Comparison of ENCODE assay signal across 8 cellular contexts in genomic region chr6:10719386-10720228, GRCh38. TPM values are rescaled to one million over a fixed set of nuclear protein-coding genes. Genes with fewer than 3 reads are reported as not detected.
DNase-seq lines count a peak whose midpoint lies in the region; ATAC-seq, FAIRE-seq and TF ChIP-seq lines count a peak whose summit lies in the region.

No MANE protein-coding gene starts in this region.

- TF ChIP-seq EP300 in A549 (IDR thresholded peaks at IDR 0.05), result no peak

- no peak for ATAC-seq in A549
- ATAC-seq in GM18909 (IDR thresholded peaks at IDR 0.05; ENCODE audit: poor library complexity, unreplicated experiment), result no peak
- ATAC-seq in GM18505 (IDR thresholded peaks at IDR 0.05; ENCODE audit: unreplicated experiment), result no peak

- H3K4me1 ChIP-seq in A549, result peaks cover 17% of the 10 kb centered on the region

- TF ChIP-seq POLR2A in A549 (IDR thresholded peaks at IDR 0.05; ENCODE audit: low read length) (no peak), GM18505 (IDR thresholded peaks at IDR 0.05; ENCODE audit: borderline replicate concordance, extremely low read depth, insufficient read depth, insufficient read length) (no peak), H54 (IDR thresholded peaks at IDR 0.05; ENCODE audit: low read depth, low read length) (no peak)

- H3K27me3 Mint-ChIP-seq in activated T-helper 2 cell treated with anti-CD3 and anti-CD28 coated beads, Interferon-gamma antibody, Interleukin-2, Interleukin-4, amounts not matched to agents 10 μg/mL and 5 μg/mL and 100 μg/mL, durations not matched to agents 14 hours and 24 hours and 36 hours (ENCODE audit: low read depth), result no peaks in the 10 kb centered on the region

- FAIRE-seq in A549 (lab: Jason Lieb, UNC), result no peak
- no peak for FAIRE-seq in H54 (lab: Jason Lieb, UNC)

- CTCF ChIA-PET in A549 (lab: Yijun Ruan, JAX), result interaction anchor here (0.6 to 2.2 kb wide), 3 partner anchors 24 to 209 kb away, joined by 3 to 5 read pairs (median 4); no protein-coding TSS in a partner anchor

- TF ChIP-seq RAD21 in A549 (conservative IDR thresholded peaks at IDR 0.05 in 1 of 2, IDR thresholded peaks at IDR 0.05 in 1 of 2), result no peak

- no peak for TF ChIP-seq CTCF in A549 (IDR thresholded peaks at IDR 0.05)

- WGBS in A549 (ENCODE audit: missing lambda C conversion rate), result 94% methylated on average over 20 of the region's 25 CpGs

- no peak for DNase-seq in A549 (ENCODE audit: low read depth in 1 of 2, low spot score in 1 of 2)
- peak; percentile 3 for DNase-seq in KG1 (lab: John Stamatoyannopoulos, UW)
- DNase-seq in activated T-helper 2 cell treated with anti-CD3 and anti-CD28 coated beads, Interferon-gamma antibody, Interleukin-2, Interleukin-4, amounts not matched to agents 10 μg/mL and 5 μg/mL and 100 μg/mL, durations not matched to agents 14 hours and 24 hours and 36 hours (ENCODE audit: low spot score), result peak; percentile 56
- DNase-seq in hepatic stellate cell (ENCODE audit: low spot score), result peak; percentile 16
- peak; percentile 7 for DNase-seq in stimulated activated naive CD4-positive, alpha-beta T cell treated with Interleukin-2 at 50 U/mL for 16 hours (lab: John Stamatoyannopoulos, UW)
- DNase-seq in H54 (ENCODE audit: insufficient read length, low spot score), result no peak

- peaks cover 6% of the 10 kb centered on the region; the same call in 1 of the 3 replicates for H3K9me3 ChIP-seq in A549

- H3K4me2 ChIP-seq in A549, result no peak overlapping the region

- peaks cover 34% of the 10 kb centered on the region for H3K4me1 Mint-ChIP-seq in activated T-helper 2 cell treated with anti-CD3 and anti-CD28 coated beads, Interferon-gamma antibody, Interleukin-2, Interleukin-4, amounts not matched to agents 10 μg/mL and 5 μg/mL and 100 μg/mL, durations not matched to agents 14 hours and 24 hours and 36 hours (ENCODE audit: low read depth)

- H3K36me3 Mint-ChIP-seq in activated T-helper 2 cell treated with anti-CD3 and anti-CD28 coated beads, Interferon-gamma antibody, Interleukin-2, Interleukin-4, amounts not matched to agents 10 μg/mL and 5 μg/mL and 100 μg/mL, durations not matched to agents 14 hours and 24 hours and 36 hours (ENCODE audit: low read depth), result peaks cover 25% of the 10 kb centered on the region

- intact Hi-C loops in activated T-helper 2 cell treated with anti-CD3 and anti-CD28 coated beads, Interferon-gamma antibody, Interleukin-2, Interleukin-4, amounts not matched to agents 10 μg/mL and 5 μg/mL and 100 μg/mL, durations not matched to agents 14 hours and 24 hours and 36 hours (cut with micrococcal nuclease), result no loop called here

- POLR2A ChIA-PET in A549 (lab: Yijun Ruan, JAX), result interaction anchor here (1.7 kb wide), 1 partner anchor 25 kb away, joined by 4 read pairs; the partner anchor contains the start of genes C6orf52 and PAK1IP1

- H3K27ac ChIP-seq in A549, result no peak overlapping the region

- peak overlapping the region; percentile 88 for H3K27ac Mint-ChIP-seq in activated T-helper 2 cell treated with anti-CD3 and anti-CD28 coated beads, Interferon-gamma antibody, Interleukin-2, Interleukin-4, amounts not matched to agents 10 μg/mL and 5 μg/mL and 100 μg/mL, durations not matched to agents 14 hours and 24 hours and 36 hours

- H3K4me3 ChIP-seq in A549, result no peak overlapping the region

- H3K4me3 Mint-ChIP-seq in activated T-helper 2 cell treated with anti-CD3 and anti-CD28 coated beads, Interferon-gamma antibody, Interleukin-2, Interleukin-4, amounts not matched to agents 10 μg/mL and 5 μg/mL and 100 μg/mL, durations not matched to agents 14 hours and 24 hours and 36 hours (ENCODE audit: low read depth), result peak overlapping the region; percentile 87

- peaks cover 21% of the 10 kb centered on the region for H3K9me3 Mint-ChIP-seq in activated T-helper 2 cell treated with anti-CD3 and anti-CD28 coated beads, Interferon-gamma antibody, Interleukin-2, Interleukin-4, amounts not matched to agents 10 μg/mL and 5 μg/mL and 100 μg/mL, durations not matched to agents 14 hours and 24 hours and 36 hours

TF ChIP-seq in A549, 52 proteins besides CTCF, POLR2A, EP300 and RAD21:
- TF ChIP-seq MAFK (IDR thresholded peaks at IDR 0.05; ENCODE audit: partially characterized antibody) (peak; percentile 90), TP53 (CRISPR knock-in tag; IDR thresholded peaks at IDR 0.05) (no peak), KDM1A (IDR thresholded peaks at IDR 0.05; ENCODE audit: low read depth) (no peak)

RNA-seq across cellular contexts. Expression of gene TMEM14C, which starts 3.3 kb away (rescaled TPM):
- polyA plus RNA-seq in A549 (2011; rRNA removed) (173 and 230 TPM in 2 replicates), A549 (2017; fragmentation: RNase III; extraction: RNeasy Plus Mini Kit Qiagen cat#74134 plus additional on column Dnase treatment) (152 to 178 TPM (median 161 TPM) in 3 replicates)
- 185 and 217 TPM in 2 replicates for polyA plus RNA-seq in A549 (2012; cell fraction: cytosol; rRNA removed)
- 111 and 117 TPM in 2 replicates for polyA plus RNA-seq in A549 (2012; cell fraction: nucleus; rRNA removed)
- polyA minus RNA-seq in A549 (2011; rRNA and poly(A)+ RNA removed), result 40.2 and 46.0 TPM in 2 replicates
- total RNA-seq in activated T-helper 2 cell treated with anti-CD3 and anti-CD28 coated beads, Interferon-gamma antibody, Interleukin-2, Interleukin-4, amounts not matched to agents 10 μg/mL and 5 μg/mL and 100 μg/mL, durations not matched to agents 14 hours and 24 hours and 36 hours, result 61.3 and 65.4 TPM in 2 replicates

RNA-seq across cellular contexts. Expression of gene PAK1IP1, which starts 24.8 kb away (rescaled TPM):
- polyA plus RNA-seq in A549 (2011; rRNA removed) (26.8 and 33.4 TPM in 2 replicates), A549 (2017; fragmentation: RNase III; extraction: RNeasy Plus Mini Kit Qiagen cat#74134 plus additional on column Dnase treatment) (23.1 to 30.4 TPM (median 23.5 TPM) in 3 replicates)
- 12.1 and 14.8 TPM in 2 replicates for polyA plus RNA-seq in A549 (2012; cell fraction: cytosol; rRNA removed)
- 5.0 and 6.4 TPM in 2 replicates for polyA plus RNA-seq in A549 (2012; cell fraction: nucleus; rRNA removed)
- 8.0 and 8.2 TPM in 2 replicates for polyA minus RNA-seq in A549 (2011; rRNA and poly(A)+ RNA removed)
- total RNA-seq in activated T-helper 2 cell treated with anti-CD3 and anti-CD28 coated beads, Interferon-gamma antibody, Interleukin-2, Interleukin-4, amounts not matched to agents 10 μg/mL and 5 μg/mL and 100 μg/mL, durations not matched to agents 14 hours and 24 hours and 36 hours, result 27.9 and 28.8 TPM in 2 replicates

RNA-seq across cellular contexts. Expression of gene C6orf52, which starts 25.2 kb away (rescaled TPM):
- polyA plus RNA-seq in A549 (2011; rRNA removed) (2.2 and 3.2 TPM in 2 replicates), A549 (2017; fragmentation: RNase III; extraction: RNeasy Plus Mini Kit Qiagen cat#74134 plus additional on column Dnase treatment) (1.3 to 1.7 TPM (median 1.4 TPM) in 3 replicates)
- polyA plus RNA-seq in A549 (2012; cell fraction: cytosol; rRNA removed), result 1.3 and 1.6 TPM in 2 replicates
- polyA plus RNA-seq in A549 (2012; cell fraction: nucleus; rRNA removed), result 0.32 and 0.61 TPM in 2 replicates
- 0.70 TPM in 1 of 2 replicates, not detected in the other for polyA minus RNA-seq in A549 (2011; rRNA and poly(A)+ RNA removed)
- total RNA-seq in activated T-helper 2 cell treated with anti-CD3 and anti-CD28 coated beads, Interferon-gamma antibody, Interleukin-2, Interleukin-4, amounts not matched to agents 10 μg/mL and 5 μg/mL and 100 μg/mL, durations not matched to agents 14 hours and 24 hours and 36 hours, result 1.7 and 2.4 TPM in 2 replicates

RNA-seq across cellular contexts. Expression of gene TMEM14B, which starts 28.0 kb away (rescaled TPM):
- polyA plus RNA-seq in A549 (2011; rRNA removed) (113 and 177 TPM in 2 replicates), A549 (2017; fragmentation: RNase III; extraction: RNeasy Plus Mini Kit Qiagen cat#74134 plus additional on column Dnase treatment) (118 to 152 TPM (median 121 TPM) in 3 replicates)
- 112 and 120 TPM in 2 replicates for polyA plus RNA-seq in A549 (2012; cell fraction: cytosol; rRNA removed)
- polyA plus RNA-seq in A549 (2012; cell fraction: nucleus; rRNA removed), result 35.5 and 56.5 TPM in 2 replicates
- 29.2 and 36.2 TPM in 2 replicates for polyA minus RNA-seq in A549 (2011; rRNA and poly(A)+ RNA removed)
- 85.3 and 94.0 TPM in 2 replicates for total RNA-seq in activated T-helper 2 cell treated with anti-CD3 and anti-CD28 coated beads, Interferon-gamma antibody, Interleukin-2, Interleukin-4, amounts not matched to agents 10 μg/mL and 5 μg/mL and 100 μg/mL, durations not matched to agents 14 hours and 24 hours and 36 hours

Comparison
In these comparisons a context has a peak if more than half of its experiments do, and no peak if none do; other contexts are left out.
1. DNase-seq: peak in KG1 (single experiment), activated T-helper 2 cell treated with anti-CD3 and anti-CD28 coated beads, Interferon-gamma antibody, Interleukin-2, Interleukin-4, amounts not matched to agents 10 μg/mL and 5 μg/mL and 100 μg/mL, durations not matched to agents 14 hours and 24 hours and 36 hours (single experiment), hepatic stellate cell (single experiment) and stimulated activated naive CD4-positive, alpha-beta T cell treated with Interleukin-2 at 50 U/mL for 16 hours (single experiment); none in A549 (0 of 2) and H54 (single experiment).